23 cellular contexts compared by ENCODE assay signal in the genomic region with DNA sequence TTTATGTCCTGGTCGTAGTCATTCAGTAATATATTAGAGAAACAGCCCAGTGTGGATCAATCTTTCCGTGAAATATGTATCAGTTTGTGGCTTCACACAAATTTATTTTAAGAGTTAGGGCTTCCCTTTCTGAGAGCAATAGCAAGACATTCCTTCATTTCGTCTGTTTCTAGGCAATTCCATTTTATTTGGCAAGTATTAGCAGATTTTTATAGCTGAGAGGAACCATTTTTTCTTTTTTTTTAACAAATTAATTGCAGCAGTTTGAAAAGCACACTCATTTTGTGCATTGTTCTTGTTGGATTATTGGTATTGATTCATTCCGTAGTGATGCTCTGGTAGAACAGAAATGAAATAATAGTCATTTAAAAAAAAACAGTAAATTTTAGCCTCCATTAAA.
"Had no signal": no experiment of that assay in that cellular context is flagged by ENCODE, and none has a peak within 500 bp of the region (broad histone marks: within the 10 kb centered on the region; RNA-seq: fewer than 3 reads in every experiment).

No MANE protein-coding gene starts in this region.

- H3K9me3 Mint-ChIP-seq: central memory CD8-positive, alpha-beta T cell; natural killer cell treated with Interleukin-12 subunit alpha and Interleukin-12 subunit beta and Interleukin-15 and Interleukin-18, amount 100 ng/mL, for 72 hours; T-helper 1 cell treated with Interleukin-12 subunit alpha and Interleukin-12 subunit beta and Interleukin-4 antibody, amounts not matched to agents 30 μg/mL and 1 μg/mL, for 36 hours had no signal

- H3K36me3 ChIP-seq: breast epithelium, left ventricle myocardium inferior, prostate gland, thoracic aorta, upper lobe of left lung had no signal

- H3K36me3 Mint-ChIP-seq: activated naive CD8-positive, alpha-beta T cell; immature natural killer cell; natural killer cell treated with Interleukin-12 subunit alpha and Interleukin-12 subunit beta and Interleukin-15 and Interleukin-18, amount 100 ng/mL, for 72 hours; WTC11 had no signal

- H3K27ac Mint-ChIP-seq: activated naive CD8-positive, alpha-beta T cell; immature natural killer cell; natural killer cell treated with Interleukin-12 subunit alpha and Interleukin-12 subunit beta and Interleukin-15 and Interleukin-18, amount 100 ng/mL, for 72 hours; T-helper 1 cell treated with Interleukin-12 subunit alpha and Interleukin-12 subunit beta and Interleukin-4 antibody, amounts not matched to agents 30 μg/mL and 1 μg/mL, for 36 hours; WTC11 had no signal

- H3K9me3 ChIP-seq: breast epithelium, left ventricle myocardium inferior, prostate gland, thoracic aorta, upper lobe of left lung had no signal

- H3K4me1 Mint-ChIP-seq: central memory CD8-positive, alpha-beta T cell; immature natural killer cell had no signal

- H3K27me3 Mint-ChIP-seq: natural killer cell treated with Interleukin-12 subunit alpha and Interleukin-12 subunit beta and Interleukin-15 and Interleukin-18, amount 100 ng/mL, for 72 hours had no signal

- H3K4me1 ChIP-seq: breast epithelium, prostate gland, upper lobe of left lung had no signal

- H3K27ac ChIP-seq: breast epithelium, hepatocyte, left ventricle myocardium inferior, prostate gland, thoracic aorta, upper lobe of left lung had no signal

- ATAC-seq: esophagus mucosa; natural killer cell treated with Interleukin-12 subunit alpha and Interleukin-12 subunit beta and Interleukin-15 and Interleukin-18, amount 100 ng/mL, for 72 hours; WTC11 had no signal

- H3K4me3 ChIP-seq: breast epithelium, hepatocyte, left ventricle myocardium inferior, prostate gland, thoracic aorta, upper lobe of left lung had no signal

- DNase-seq: activated gamma-delta T cell treated with Interleukin-2 at 50 U/mL for 16 hours; activated T-cell treated with anti-CD3 and anti-CD28 coated beads, Interleukin-2, amount 50 U/mL, for 1 hour; effector memory CD4-positive, alpha-beta T cell; foreskin melanocyte; immature natural killer cell; left ventricle myocardium inferior; mammary epithelial cell; midbrain; stimulated activated CD4-positive, alpha-beta T cell treated with anti-CD3 and anti-CD28 coated beads, Interleukin-2, amount 100 ng/mL, for 48 hours; stimulated activated CD8-positive, alpha-beta memory T cell treated with anti-CD3 and anti-CD28 coated beads, Interleukin-4, amount 100 ng/mL, for 48 hours; stimulated activated naive CD4-positive, alpha-beta T cell; T1000; upper lobe of left lung had no signal

- H3K4me3 Mint-ChIP-seq: activated naive CD8-positive, alpha-beta T cell; central memory CD8-positive, alpha-beta T cell; immature natural killer cell; natural killer cell treated with Interleukin-12 subunit alpha and Interleukin-12 subunit beta and Interleukin-15 and Interleukin-18, amount 100 ng/mL, for 72 hours; T-helper 1 cell treated with Interleukin-12 subunit alpha and Interleukin-12 subunit beta and Interleukin-4 antibody, amounts not matched to agents 30 μg/mL and 1 μg/mL, for 36 hours; WTC11 had no signal
